ENCODE assay signal across 37 cellular contexts in genomic region chr3:172352786-172353185, GRCh38.
"Had no signal": no experiment of that assay in that cellular context is flagged by ENCODE, and none has a peak within 500 bp of the region (broad histone marks: within the 10 kb centered on the region; RNA-seq: fewer than 3 reads in every experiment).

No MANE protein-coding gene starts in this region.

- H3K9me3 Mint-ChIP-seq: activated B cell treated with CpG ODN at 0.5 μM for 24 hours; activated CD4-positive, alpha-beta memory T cell treated with anti-CD3 and anti-CD28 coated beads for 36 hours; activated CD4-positive, alpha-beta T cell treated with anti-CD3 and anti-CD28 coated beads, Interleukin-2, amount 10 ng/mL, durations not matched to agents 24 days and 14 days; activated naive CD4-positive, alpha-beta T cell treated with anti-CD3 and anti-CD28 coated beads for 36 hours; activated naive CD4-positive, alpha-beta T cell treated with anti-CD3 and anti-CD28 coated beads, Interleukin-2, amount 50 U/mL, for 24 hours; activated naive CD8-positive, alpha-beta T cell treated with anti-CD3 and anti-CD28 coated beads for 36 hours; activated naive CD8-positive, alpha-beta T cell treated with anti-CD3 and anti-CD28 coated beads, Interleukin-2, amount 50 U/mL, for 24 hours; activated T-helper 1 cell treated with anti-CD3 and anti-CD28 coated beads, Interleukin-12 subunit alpha, Interleukin-12 subunit beta, Interleukin-2, Interleukin-4 antibody, amounts not matched to agents 30 ng/mL and 10 ng/mL and 1 ng/mL, durations not matched to agents 14 hours and 24 hours and 36 hours; activated T-helper 2 cell treated with anti-CD3 and anti-CD28 coated beads, Interferon-gamma antibody, Interleukin-2, Interleukin-4, amounts not matched to agents 10 μg/mL and 5 μg/mL and 100 μg/mL, durations not matched to agents 14 hours and 24 hours and 36 hours; dendritic cell treated with granulocyte-macrophage colony-stimulating factor and Interleukin-4, amounts not matched to agents 40 ng/mL and 50 ng/mL, for 4 days; endodermal cell; T-helper 2 cell treated with Interferon-gamma antibody and Interleukin-4, amounts not matched to agents 5 μg/mL and 100 μg/mL, for 36 hours had no signal

- H3K4me3 ChIP-seq: adrenal gland, body of pancreas, coronary artery, dorsolateral prefrontal cortex, esophagus squamous epithelium, gastroesophageal sphincter had no signal

- H3K27ac ChIP-seq: adrenal gland, body of pancreas, coronary artery, dorsolateral prefrontal cortex, epithelial cell of prostate, esophagus squamous epithelium, gastroesophageal sphincter, WERI-Rb-1 had no signal

- DNase-seq: activated B cell treated with CpG ODN at 0.5 μM for 24 hours; activated CD4-positive, alpha-beta memory T cell treated with anti-CD3 and anti-CD28 coated beads for 36 hours; activated CD4-positive, alpha-beta T cell treated with anti-CD3 and anti-CD28 coated beads for 36 hours; activated CD8-positive, alpha-beta memory T cell treated with anti-CD3 and anti-CD28 coated beads, Interleukin-2, amount 10 ng/mL, durations not matched to agents 7 days and 5 days; activated CD8-positive, alpha-beta memory T cell treated with anti-CD3 and anti-CD28 coated beads, Interleukin-2, amount 50 U/mL, for 4 hours; activated CD8-positive, alpha-beta T cell treated with anti-CD3 and anti-CD28 coated beads, Interleukin-2, amount 10 ng/mL, durations not matched to agents 7 days and 5 days; activated effector memory CD4-positive, alpha-beta T cell treated with anti-CD3 and anti-CD28 coated beads, Interleukin-2, amount 50 U/mL, for 16 hours; activated naive CD4-positive, alpha-beta T cell treated with anti-CD3 and anti-CD28 coated beads for 36 hours; activated naive CD8-positive, alpha-beta T cell treated with anti-CD3 and anti-CD28 coated beads for 36 hours; activated naive CD8-positive, alpha-beta T cell treated with anti-CD3 and anti-CD28 coated beads, Interleukin-2, amount 50 U/mL, for 24 hours; activated T-cell treated with anti-CD3 and anti-CD28 coated beads, Interleukin-2, amount 50 U/mL, for 1 hour; activated T-cell treated with anti-CD3 and anti-CD28 coated beads, Interleukin-2, amount 50 U/mL, for 48 hours; adrenal gland; amygdala; aorta; body of pancreas; central memory CD4-positive, alpha-beta T cell; cerebellar nuclear complex; dorsolateral prefrontal cortex; effector memory CD4-positive, alpha-beta T cell; endodermal cell; esophagus squamous epithelium; foreskin melanocyte; T-helper 1 cell; T-helper 17 cell; T1000; WERI-Rb-1 had no signal

- H3K27me3 Mint-ChIP-seq: activated B cell treated with CpG ODN at 0.5 μM for 24 hours; activated CD4-positive, alpha-beta memory T cell treated with anti-CD3 and anti-CD28 coated beads for 36 hours; activated CD4-positive, alpha-beta T cell treated with anti-CD3 and anti-CD28 coated beads for 36 hours; activated CD4-positive, alpha-beta T cell treated with anti-CD3 and anti-CD28 coated beads, Interleukin-2, amount 10 ng/mL, durations not matched to agents 24 days and 14 days; activated CD8-positive, alpha-beta memory T cell treated with anti-CD3 and anti-CD28 coated beads, Interleukin-2, amount 10 ng/mL, durations not matched to agents 7 days and 5 days; activated naive CD4-positive, alpha-beta T cell treated with anti-CD3 and anti-CD28 coated beads, Interleukin-2, amount 50 U/mL, for 24 hours; activated naive CD8-positive, alpha-beta T cell treated with anti-CD3 and anti-CD28 coated beads for 36 hours; activated naive CD8-positive, alpha-beta T cell treated with anti-CD3 and anti-CD28 coated beads, Interleukin-2, amount 50 U/mL, for 24 hours; dendritic cell treated with granulocyte-macrophage colony-stimulating factor and Interleukin-4, amounts not matched to agents 40 ng/mL and 50 ng/mL, for 4 days; T-helper 17 cell had no signal

- H3K9me3 ChIP-seq: adrenal gland, body of pancreas, esophagus squamous epithelium, gastroesophageal sphincter had no signal

- H3K27me3 ChIP-seq: adrenal gland, body of pancreas, dorsolateral prefrontal cortex, esophagus squamous epithelium, gastroesophageal sphincter had no signal

- H3K4me3 Mint-ChIP-seq: activated B cell treated with CpG ODN at 0.5 μM for 24 hours; activated CD4-positive, alpha-beta memory T cell treated with anti-CD3 and anti-CD28 coated beads for 36 hours; activated CD4-positive, alpha-beta T cell treated with anti-CD3 and anti-CD28 coated beads for 36 hours; activated CD4-positive, alpha-beta T cell treated with anti-CD3 and anti-CD28 coated beads, Interleukin-2, amount 10 ng/mL, durations not matched to agents 24 days and 14 days; activated CD8-positive, alpha-beta memory T cell treated with anti-CD3 and anti-CD28 coated beads, Interleukin-2, amount 10 ng/mL, durations not matched to agents 7 days and 5 days; activated CD8-positive, alpha-beta T cell treated with anti-CD3 and anti-CD28 coated beads, Interleukin-2, amount 10 ng/mL, durations not matched to agents 7 days and 5 days; activated naive CD4-positive, alpha-beta T cell treated with anti-CD3 and anti-CD28 coated beads for 36 hours; activated naive CD4-positive, alpha-beta T cell treated with anti-CD3 and anti-CD28 coated beads, Interleukin-2, amount 50 U/mL, for 24 hours; activated naive CD8-positive, alpha-beta T cell treated with anti-CD3 and anti-CD28 coated beads for 36 hours; activated naive CD8-positive, alpha-beta T cell treated with anti-CD3 and anti-CD28 coated beads, Interleukin-2, amount 50 U/mL, for 24 hours; activated T-helper 1 cell treated with anti-CD3 and anti-CD28 coated beads, Interleukin-12 subunit alpha, Interleukin-12 subunit beta, Interleukin-2, Interleukin-4 antibody, amounts not matched to agents 30 ng/mL and 10 ng/mL and 1 ng/mL, durations not matched to agents 14 hours and 24 hours and 36 hours; dendritic cell treated with granulocyte-macrophage colony-stimulating factor and Interleukin-4, amounts not matched to agents 40 ng/mL and 50 ng/mL, for 4 days; endodermal cell; T-helper 17 cell; T-helper 2 cell treated with Interferon-gamma antibody and Interleukin-4, amounts not matched to agents 5 μg/mL and 100 μg/mL, for 36 hours had no signal

- H3K4me1 Mint-ChIP-seq: activated B cell treated with CpG ODN at 0.5 μM for 24 hours; activated CD4-positive, alpha-beta T cell treated with anti-CD3 and anti-CD28 coated beads for 36 hours; activated naive CD4-positive, alpha-beta T cell treated with anti-CD3 and anti-CD28 coated beads, Interleukin-2, amount 50 U/mL, for 24 hours; activated naive CD8-positive, alpha-beta T cell treated with anti-CD3 and anti-CD28 coated beads for 36 hours; endodermal cell had no signal

- H3K27ac Mint-ChIP-seq: activated B cell treated with CpG ODN at 0.5 μM for 24 hours; activated CD4-positive, alpha-beta memory T cell treated with anti-CD3 and anti-CD28 coated beads for 36 hours; activated CD4-positive, alpha-beta T cell treated with anti-CD3 and anti-CD28 coated beads for 36 hours; activated CD4-positive, alpha-beta T cell treated with anti-CD3 and anti-CD28 coated beads, Interleukin-2, amount 10 ng/mL, durations not matched to agents 24 days and 14 days; activated CD8-positive, alpha-beta memory T cell treated with anti-CD3 and anti-CD28 coated beads, Interleukin-2, amount 10 ng/mL, durations not matched to agents 7 days and 5 days; activated CD8-positive, alpha-beta T cell treated with anti-CD3 and anti-CD28 coated beads, Interleukin-2, amount 10 ng/mL, durations not matched to agents 7 days and 5 days; activated naive CD4-positive, alpha-beta T cell treated with anti-CD3 and anti-CD28 coated beads for 36 hours; activated naive CD4-positive, alpha-beta T cell treated with anti-CD3 and anti-CD28 coated beads, Interleukin-2, amount 50 U/mL, for 24 hours; activated naive CD8-positive, alpha-beta T cell treated with anti-CD3 and anti-CD28 coated beads for 36 hours; activated naive CD8-positive, alpha-beta T cell treated with anti-CD3 and anti-CD28 coated beads, Interleukin-2, amount 50 U/mL, for 24 hours; activated T-helper 1 cell treated with anti-CD3 and anti-CD28 coated beads, Interleukin-12 subunit alpha, Interleukin-12 subunit beta, Interleukin-2, Interleukin-4 antibody, amounts not matched to agents 30 ng/mL and 10 ng/mL and 1 ng/mL, durations not matched to agents 14 hours and 24 hours and 36 hours; activated T-helper 2 cell treated with anti-CD3 and anti-CD28 coated beads, Interferon-gamma antibody, Interleukin-2, Interleukin-4, amounts not matched to agents 10 μg/mL and 5 μg/mL and 100 μg/mL, durations not matched to agents 14 hours and 24 hours and 36 hours; dendritic cell treated with granulocyte-macrophage colony-stimulating factor and Interleukin-4, amounts not matched to agents 40 ng/mL and 50 ng/mL, for 4 days; endodermal cell; T-helper 17 cell; T-helper 2 cell treated with Interferon-gamma antibody and Interleukin-4, amounts not matched to agents 5 μg/mL and 100 μg/mL, for 36 hours had no signal

- ATAC-seq: activated CD4-positive, alpha-beta T cell treated with anti-CD3 and anti-CD28 coated beads for 36 hours; activated CD4-positive, CD25-positive, alpha-beta regulatory T cell treated with anti-CD3 and anti-CD28 coated beads, Interleukin-2, amount 50 U/mL, for 24 hours; activated CD8-positive, alpha-beta memory T cell treated with anti-CD3 and anti-CD28 coated beads, Interleukin-2, amount 10 ng/mL, durations not matched to agents 7 days and 5 days; activated CD8-positive, alpha-beta T cell treated with anti-CD3 and anti-CD28 coated beads, Interleukin-2, amount 10 ng/mL, durations not matched to agents 7 days and 5 days; activated naive CD8-positive, alpha-beta T cell treated with anti-CD3 and anti-CD28 coated beads, Interleukin-2, amount 50 U/mL, for 24 hours; body of pancreas; gastroesophageal sphincter; T-helper 17 cell had no signal
